ENCODE assay signal across 8 cellular contexts in the genomic region with DNA sequence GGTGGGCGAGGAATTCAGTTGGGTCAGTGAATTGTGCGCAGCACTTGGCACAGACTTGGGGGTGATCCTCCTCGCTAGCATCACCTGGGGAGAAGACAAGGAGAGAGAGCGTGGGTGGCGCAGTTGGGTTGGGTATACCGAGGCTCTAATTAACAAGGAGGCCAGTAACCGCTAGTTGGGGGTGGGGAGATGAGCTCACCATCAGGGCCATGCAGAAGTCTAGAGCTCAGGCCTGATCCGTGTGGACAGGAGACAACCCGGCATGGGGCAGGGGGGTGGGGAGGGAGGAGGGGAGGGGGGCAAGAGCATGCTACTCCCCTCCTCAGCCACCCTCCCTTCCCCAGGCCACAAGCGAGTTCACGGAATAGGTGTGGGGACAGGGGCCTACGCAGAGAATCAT. TPM values are rescaled to one million over a fixed set of nuclear protein-coding genes. Genes with fewer than 3 reads are reported as not detected.
DNase-seq lines count a peak whose midpoint lies in the region; ATAC-seq, FAIRE-seq and TF ChIP-seq lines count a peak whose summit lies in the region.

No MANE protein-coding gene starts in this region.

- H3K36me3 ChIP-seq in kidney (ENCODE audit: control insufficient read depth in 1 of 2, insufficient read depth in 2 of 2, low read length in 2 of 2) = no peaks in the 10 kb centered on the region

- ATAC-seq in HG02885 (IDR thresholded peaks at IDR 0.05; ENCODE audit: poor library complexity, unreplicated experiment) = no peak
- no peak for ATAC-seq in GM19023 (IDR thresholded peaks at IDR 0.05; ENCODE audit: unreplicated experiment)

- peak overlapping the region; percentile 62 to 78 for H3K4me3 ChIP-seq in kidney (ENCODE audit: low read length in 2 of 2)

- H3K4me1 ChIP-seq in kidney (ENCODE audit: control insufficient read depth in 1 of 2, insufficient read depth in 1 of 2, low read depth in 1 of 2, low read length in 2 of 2) = no peaks in the 10 kb centered on the region

- H3K27ac ChIP-seq in kidney (ENCODE audit: low read depth in 2 of 2, low read length in 2 of 2) (no peak overlapping the region), substantia nigra (ENCODE audit: low read depth, low read length, poor library complexity, severe bottlenecking) (peak overlapping the region; percentile 81)

- no peak for TF ChIP-seq CTCF in kidney (IDR thresholded peaks at IDR 0.05; ENCODE audit: borderline replicate concordance, extremely low read depth, insufficient read depth)

- H3K9me3 ChIP-seq in kidney (ENCODE audit: control insufficient read depth in 1 of 2, low read length in 2 of 2) = no peaks in the 10 kb centered on the region

- FAIRE-seq in kidney (lab: Jason Lieb, UNC) = no peak

- DNase-seq in stimulated activated CD4-positive, alpha-beta T cell treated with anti-CD3 and anti-CD28 coated beads, Interleukin-15, amount 100 ng/mL, for 24 hours = peak; percentile 11
- DNase-seq in stimulated activated CD4-positive, alpha-beta T cell treated with anti-CD3 and anti-CD28 coated beads, Interleukin-4, amount 100 ng/mL, for 1 hour = no peak
- DNase-seq in astrocyte of the hippocampus (ENCODE audit: low read depth, low spot score) = peak; percentile 61
- DNase-seq in kidney = no peak
- peak in 16 of 49 donors; percentile 9 to 59 (median 16) for DNase-seq in substantia nigra (lab: John Stamatoyannopoulos, UW)
- DNase-seq in effector CD8-positive, alpha-beta T cell (lab: John Stamatoyannopoulos, UW) = no peak

- intact Hi-C loops in kidney (cut with DNase I) = no loop called here

- H3K9ac ChIP-seq in kidney (ENCODE audit: low read length in 2 of 2) = peak overlapping the region in 1 of 2 donors; percentile 61

RNA-seq across cellular contexts. Expression of a gene that starts 0.6 kb away (rescaled TPM):
- total RNA-seq in kidney = 8.8 TPM
- polyA plus RNA-seq in kidney (ENCODE audit: insufficient read depth, low read depth, low replicate concordance) = 5.5 TPM

RNA-seq across cellular contexts. Expression of a gene that starts 14.4 kb away (rescaled TPM):
- 44.3 TPM for total RNA-seq in kidney
- polyA plus RNA-seq in kidney (ENCODE audit: insufficient read depth, low read depth, low replicate concordance) = 31.4 TPM

RNA-seq across cellular contexts. Expression of a gene that starts 48.6 kb away (rescaled TPM):
- total RNA-seq in kidney = 75.9 TPM
- 31.0 TPM for polyA plus RNA-seq in kidney (ENCODE audit: insufficient read depth, low read depth, low replicate concordance)

RNA-seq across cellular contexts. Expression of a gene that starts 48.8 kb away (rescaled TPM):
- 22.7 TPM for total RNA-seq in kidney
- 12.2 TPM for polyA plus RNA-seq in kidney (ENCODE audit: insufficient read depth, low read depth, low replicate concordance)

RNA-seq across cellular contexts. Expression of a gene that starts 54.3 kb away (rescaled TPM):
- total RNA-seq in kidney = not detected
- not detected for polyA plus RNA-seq in kidney (ENCODE audit: insufficient read depth, low read depth, low replicate concordance)

Comparison
In these comparisons a context has a peak if more than half of its experiments do, and no peak if none do; other contexts are left out.
1. DNase-seq: peak in stimulated activated CD4-positive, alpha-beta T cell treated with anti-CD3 and anti-CD28 coated beads, Interleukin-15, amount 100 ng/mL, for 24 hours (single experiment) and astrocyte of the hippocampus (single experiment); none in stimulated activated CD4-positive, alpha-beta T cell treated with anti-CD3 and anti-CD28 coated beads, Interleukin-4, amount 100 ng/mL, for 1 hour (single experiment), kidney (single experiment) and effector CD8-positive, alpha-beta T cell (single experiment).